9 cellular contexts compared by ENCODE assay signal in genomic region chr14:51328089-51328941, GRCh38.
DNase-seq lines count a peak whose midpoint lies in the region; ATAC-seq, FAIRE-seq and TF ChIP-seq lines count a peak whose summit lies in the region.
"Had no signal": no experiment of that assay in that cellular context is flagged by ENCODE, and none has a peak within 500 bp of the region (broad histone marks: within the 10 kb centered on the region; RNA-seq: fewer than 3 reads in every experiment).

No MANE protein-coding gene starts in this region.

- TF ChIP-seq CTCF in A549 (IDR thresholded peaks at IDR 0.05) (no peak), omental fat pad (IDR thresholded peaks at IDR 0.05) (no peak), lower leg skin (IDR thresholded peaks at IDR 0.05) (no peak)

- intact Hi-C loops in lower leg skin (cut with DNase I; ENCODE audit: low total_unique reads): no loop called here

- 57% methylated on average over 9 of the region's 9 CpGs for WGBS in A549 (ENCODE audit: missing lambda C conversion rate)
- 14 to 19% methylated on average over 9 of the region's 9 CpGs for WGBS in lower leg skin, 2 donors

- H3K9me3 ChIP-seq in A549: no peaks in the 10 kb centered on the region

- DNase-seq in A549 (ENCODE audit: low read depth in 1 of 2, low spot score in 1 of 2) (peak in 1 of 2 experiments; percentile 9), NCI-H69 (lab: John Stamatoyannopoulos, UW) (peak; percentile 50), dermis blood vessel endothelial cell (peak; percentile 53), omental fat pad (ENCODE audit: low spot score) (no peak), lower leg skin (ENCODE audit: low spot score in 2 of 2) (no peak)

- ATAC-seq in A549 (no peak), omental fat pad (ENCODE audit: low FRiP score) (peak; percentile 34), GM21723 (IDR thresholded peaks at IDR 0.05; ENCODE audit: unreplicated experiment) (no peak), HG02885 (IDR thresholded peaks at IDR 0.05; ENCODE audit: poor library complexity, unreplicated experiment) (no peak), HG02970 (IDR thresholded peaks at IDR 0.05; ENCODE audit: low FRiP score, unreplicated experiment) (no peak)

- CTCF ChIA-PET in A549 (lab: Yijun Ruan, JAX): interaction anchor here (1.7 kb wide), 1 partner anchor 26 kb away, joined by 5 read pairs; no protein-coding TSS in a partner anchor

- H3K4me3 ChIP-seq in A549 (no peak overlapping the region), lower leg skin (ENCODE audit: low read depth, poor library complexity, severe bottlenecking) (no peak overlapping the region)

- POLR2A ChIA-PET in A549 (lab: Yijun Ruan, JAX): no interaction called here

- H3K27ac ChIP-seq in A549: peak overlapping the region in 1 of 2 experiments; percentile 69; a peak in 3 of 6 replicates

- TF ChIP-seq EP300 in A549 (IDR thresholded peaks at IDR 0.05): no peak

- no peak for TF ChIP-seq RAD21 in A549 (conservative IDR thresholded peaks at IDR 0.05 in 1 of 2, IDR thresholded peaks at IDR 0.05 in 1 of 2)

- H3K4me1 ChIP-seq in A549: peaks cover 14% of the 10 kb centered on the region; the same call in 2 of the 3 replicates

- no peak for FAIRE-seq in A549 (lab: Jason Lieb, UNC)
- FAIRE-seq: G401.6 had no signal

- H3K4me2 ChIP-seq in A549: peak overlapping the region; percentile 43

- TF ChIP-seq POLR2A in A549 (IDR thresholded peaks at IDR 0.05; ENCODE audit: low read length) (no peak), lower leg skin (IDR thresholded peaks at IDR 0.05) (no peak)

TF ChIP-seq in A549, 52 proteins besides CTCF, POLR2A, EP300 and RAD21:
- TF ChIP-seq MAFK (IDR thresholded peaks at IDR 0.05; ENCODE audit: partially characterized antibody) (peak; percentile 86), FOXS1 (CRISPR knock-in tag; IDR thresholded peaks at IDR 0.05) (no peak)
TF ChIP-seq in A549: peak in this region for 1.

Comparison
In these comparisons a context has a peak if more than half of its experiments do, and no peak if none do; other contexts are left out.
1. DNase-seq: peak in NCI-H69 (single experiment) and dermis blood vessel endothelial cell (single experiment); none in omental fat pad (single experiment) and lower leg skin (0 of 2).